ENCODE assay signal across 1 cellular context in the genomic region with DNA sequence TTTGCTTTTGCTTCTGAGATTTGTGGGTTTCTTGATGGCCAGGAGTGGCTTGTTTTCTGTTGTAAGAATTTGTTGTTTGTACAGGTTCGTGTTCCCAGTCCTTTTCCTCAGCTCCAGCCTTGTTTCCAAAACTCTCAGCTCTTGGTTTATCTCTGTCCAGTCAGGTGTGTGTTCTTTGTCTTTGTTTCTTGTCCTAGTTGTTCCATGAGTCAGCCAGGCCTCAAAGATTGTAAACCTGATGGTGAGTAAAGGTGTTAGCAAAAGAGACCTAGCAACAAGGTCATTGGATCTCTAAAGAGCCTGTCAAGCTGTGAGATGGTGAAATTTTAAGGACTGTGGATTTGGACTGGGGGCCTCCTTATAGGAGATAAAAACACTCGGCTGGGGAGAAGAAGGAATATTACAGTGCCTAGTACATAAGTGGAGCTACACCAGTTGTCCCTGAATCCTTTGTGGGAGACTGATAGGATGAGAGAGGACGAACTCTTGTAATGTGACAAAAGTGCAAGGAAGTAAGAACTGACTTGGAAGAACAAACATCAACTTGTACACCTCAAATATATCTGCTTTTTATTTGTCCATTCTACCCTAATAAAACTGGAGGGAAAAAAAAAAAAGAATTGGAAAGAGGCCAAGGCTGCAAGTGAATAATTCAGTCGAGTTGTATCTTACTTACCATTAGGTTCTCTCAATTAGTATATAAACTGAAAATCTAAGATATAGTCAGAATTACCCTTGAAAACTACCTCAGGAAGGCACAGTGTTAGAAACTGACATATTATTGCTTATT.
TF ChIP-seq lines count a peak whose summit lies in the region.

No MANE protein-coding gene starts in this region.

TF ChIP-seq in GM23338, 12 proteins besides CTCF, POLR2A, EP300 and RAD21:
- TF ChIP-seq, protein P1, sequence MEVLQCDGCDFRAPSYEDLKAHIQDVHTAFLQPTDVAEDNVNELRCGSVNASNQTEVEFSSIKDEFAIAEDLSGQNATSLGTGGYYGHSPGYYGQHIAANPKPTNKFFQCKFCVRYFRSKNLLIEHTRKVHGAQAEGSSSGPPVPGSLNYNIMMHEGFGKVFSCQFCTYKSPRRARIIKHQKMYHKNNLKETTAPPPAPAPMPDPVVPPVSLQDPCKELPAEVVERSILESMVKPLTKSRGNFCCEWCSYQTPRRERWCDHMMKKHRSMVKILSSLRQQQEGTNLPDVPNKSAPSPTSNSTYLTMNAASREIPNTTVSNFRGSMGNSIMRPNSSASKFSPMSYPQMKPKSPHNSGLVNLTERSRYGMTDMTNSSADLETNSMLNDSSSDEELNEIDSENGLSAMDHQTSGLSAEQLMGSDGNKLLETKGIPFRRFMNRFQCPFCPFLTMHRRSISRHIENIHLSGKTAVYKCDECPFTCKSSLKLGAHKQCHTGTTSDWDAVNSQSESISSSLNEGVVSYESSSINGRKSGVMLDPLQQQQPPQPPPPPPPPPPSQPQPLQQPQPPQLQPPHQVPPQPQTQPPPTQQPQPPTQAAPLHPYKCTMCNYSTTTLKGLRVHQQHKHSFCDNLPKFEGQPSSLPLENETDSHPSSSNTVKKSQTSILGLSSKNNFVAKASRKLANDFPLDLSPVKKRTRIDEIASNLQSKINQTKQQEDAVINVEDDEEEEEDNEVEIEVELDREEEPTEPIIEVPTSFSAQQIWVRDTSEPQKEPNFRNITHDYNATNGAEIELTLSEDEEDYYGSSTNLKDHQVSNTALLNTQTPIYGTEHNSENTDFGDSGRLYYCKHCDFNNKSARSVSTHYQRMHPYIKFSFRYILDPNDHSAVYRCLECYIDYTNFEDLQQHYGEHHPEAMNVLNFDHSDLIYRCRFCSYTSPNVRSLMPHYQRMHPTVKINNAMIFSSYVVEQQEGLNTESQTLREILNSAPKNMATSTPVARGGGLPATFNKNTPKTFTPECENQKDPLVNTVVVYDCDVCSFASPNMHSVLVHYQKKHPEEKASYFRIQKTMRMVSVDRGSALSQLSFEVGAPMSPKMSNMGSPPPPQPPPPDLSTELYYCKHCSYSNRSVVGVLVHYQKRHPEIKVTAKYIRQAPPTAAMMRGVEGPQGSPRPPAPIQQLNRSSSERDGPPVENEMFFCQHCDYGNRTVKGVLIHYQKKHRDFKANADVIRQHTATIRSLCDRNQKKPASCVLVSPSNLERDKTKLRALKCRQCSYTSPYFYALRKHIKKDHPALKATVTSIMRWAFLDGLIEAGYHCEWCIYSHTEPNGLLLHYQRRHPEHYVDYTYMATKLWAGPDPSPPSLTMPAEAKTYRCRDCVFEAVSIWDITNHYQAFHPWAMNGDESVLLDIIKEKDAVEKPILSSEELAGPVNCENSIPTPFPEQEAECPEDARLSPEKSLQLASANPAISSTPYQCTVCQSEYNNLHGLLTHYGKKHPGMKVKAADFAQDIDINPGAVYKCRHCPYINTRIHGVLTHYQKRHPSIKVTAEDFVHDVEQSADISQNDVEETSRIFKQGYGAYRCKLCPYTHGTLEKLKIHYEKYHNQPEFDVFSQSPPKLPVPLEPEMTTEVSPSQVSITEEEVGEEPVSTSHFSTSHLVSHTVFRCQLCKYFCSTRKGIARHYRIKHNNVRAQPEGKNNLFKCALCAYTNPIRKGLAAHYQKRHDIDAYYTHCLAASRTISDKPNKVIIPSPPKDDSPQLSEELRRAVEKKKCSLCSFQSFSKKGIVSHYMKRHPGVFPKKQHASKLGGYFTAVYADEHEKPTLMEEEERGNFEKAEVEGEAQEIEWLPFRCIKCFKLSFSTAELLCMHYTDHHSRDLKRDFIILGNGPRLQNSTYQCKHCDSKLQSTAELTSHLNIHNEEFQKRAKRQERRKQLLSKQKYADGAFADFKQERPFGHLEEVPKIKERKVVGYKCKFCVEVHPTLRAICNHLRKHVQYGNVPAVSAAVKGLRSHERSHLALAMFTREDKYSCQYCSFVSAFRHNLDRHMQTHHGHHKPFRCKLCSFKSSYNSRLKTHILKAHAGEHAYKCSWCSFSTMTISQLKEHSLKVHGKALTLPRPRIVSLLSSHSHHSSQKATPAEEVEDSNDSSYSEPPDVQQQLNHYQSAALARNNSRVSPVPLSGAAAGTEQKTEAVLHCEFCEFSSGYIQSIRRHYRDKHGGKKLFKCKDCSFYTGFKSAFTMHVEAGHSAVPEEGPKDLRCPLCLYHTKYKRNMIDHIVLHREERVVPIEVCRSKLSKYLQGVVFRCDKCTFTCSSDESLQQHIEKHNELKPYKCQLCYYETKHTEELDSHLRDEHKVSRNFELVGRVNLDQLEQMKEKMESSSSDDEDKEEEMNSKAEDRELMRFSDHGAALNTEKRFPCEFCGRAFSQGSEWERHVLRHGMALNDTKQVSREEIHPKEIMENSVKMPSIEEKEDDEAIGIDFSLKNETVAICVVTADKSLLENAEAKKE (CRISPR knock-in tag; IDR thresholded peaks at IDR 0.05): no peak
- TF ChIP-seq NANOG (IDR thresholded peaks at IDR 0.05; ENCODE audit: borderline replicate concordance): no peak
- TF ChIP-seq CREB1 (CRISPR knock-in tag; IDR thresholded peaks at IDR 0.05; ENCODE audit: low read depth): no peak
- no peak for TF ChIP-seq EZH2phosphoT487 (IDR thresholded peaks at IDR 0.05; ENCODE audit: unreplicated experiment)
- no peak for TF ChIP-seq POLR2AphosphoS5 (IDR thresholded peaks at IDR 0.05; ENCODE audit: low read depth)
- no peak for TF ChIP-seq JUNB (IDR thresholded peaks at IDR 0.05; ENCODE audit: unreplicated experiment)
- TF ChIP-seq ZNF114 (CRISPR knock-in tag; IDR thresholded peaks at IDR 0.05): no peak
- TF ChIP-seq, protein P2, sequence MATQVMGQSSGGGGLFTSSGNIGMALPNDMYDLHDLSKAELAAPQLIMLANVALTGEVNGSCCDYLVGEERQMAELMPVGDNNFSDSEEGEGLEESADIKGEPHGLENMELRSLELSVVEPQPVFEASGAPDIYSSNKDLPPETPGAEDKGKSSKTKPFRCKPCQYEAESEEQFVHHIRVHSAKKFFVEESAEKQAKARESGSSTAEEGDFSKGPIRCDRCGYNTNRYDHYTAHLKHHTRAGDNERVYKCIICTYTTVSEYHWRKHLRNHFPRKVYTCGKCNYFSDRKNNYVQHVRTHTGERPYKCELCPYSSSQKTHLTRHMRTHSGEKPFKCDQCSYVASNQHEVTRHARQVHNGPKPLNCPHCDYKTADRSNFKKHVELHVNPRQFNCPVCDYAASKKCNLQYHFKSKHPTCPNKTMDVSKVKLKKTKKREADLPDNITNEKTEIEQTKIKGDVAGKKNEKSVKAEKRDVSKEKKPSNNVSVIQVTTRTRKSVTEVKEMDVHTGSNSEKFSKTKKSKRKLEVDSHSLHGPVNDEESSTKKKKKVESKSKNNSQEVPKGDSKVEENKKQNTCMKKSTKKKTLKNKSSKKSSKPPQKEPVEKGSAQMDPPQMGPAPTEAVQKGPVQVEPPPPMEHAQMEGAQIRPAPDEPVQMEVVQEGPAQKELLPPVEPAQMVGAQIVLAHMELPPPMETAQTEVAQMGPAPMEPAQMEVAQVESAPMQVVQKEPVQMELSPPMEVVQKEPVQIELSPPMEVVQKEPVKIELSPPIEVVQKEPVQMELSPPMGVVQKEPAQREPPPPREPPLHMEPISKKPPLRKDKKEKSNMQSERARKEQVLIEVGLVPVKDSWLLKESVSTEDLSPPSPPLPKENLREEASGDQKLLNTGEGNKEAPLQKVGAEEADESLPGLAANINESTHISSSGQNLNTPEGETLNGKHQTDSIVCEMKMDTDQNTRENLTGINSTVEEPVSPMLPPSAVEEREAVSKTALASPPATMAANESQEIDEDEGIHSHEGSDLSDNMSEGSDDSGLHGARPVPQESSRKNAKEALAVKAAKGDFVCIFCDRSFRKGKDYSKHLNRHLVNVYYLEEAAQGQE (IDR thresholded peaks at IDR 0.05; ENCODE audit: unreplicated experiment): no peak
- TF ChIP-seq STAT1 (IDR thresholded peaks at IDR 0.05; ENCODE audit: unreplicated experiment): no peak
- TF ChIP-seq ZNF331 (CRISPR knock-in tag; IDR thresholded peaks at IDR 0.05; ENCODE audit: low read depth): no peak
- TF ChIP-seq, protein P3, sequence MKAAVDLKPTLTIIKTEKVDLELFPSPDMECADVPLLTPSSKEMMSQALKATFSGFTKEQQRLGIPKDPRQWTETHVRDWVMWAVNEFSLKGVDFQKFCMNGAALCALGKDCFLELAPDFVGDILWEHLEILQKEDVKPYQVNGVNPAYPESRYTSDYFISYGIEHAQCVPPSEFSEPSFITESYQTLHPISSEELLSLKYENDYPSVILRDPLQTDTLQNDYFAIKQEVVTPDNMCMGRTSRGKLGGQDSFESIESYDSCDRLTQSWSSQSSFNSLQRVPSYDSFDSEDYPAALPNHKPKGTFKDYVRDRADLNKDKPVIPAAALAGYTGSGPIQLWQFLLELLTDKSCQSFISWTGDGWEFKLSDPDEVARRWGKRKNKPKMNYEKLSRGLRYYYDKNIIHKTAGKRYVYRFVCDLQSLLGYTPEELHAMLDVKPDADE (IDR thresholded peaks at IDR 0.05): no peak
- TF ChIP-seq EZH2 (IDR thresholded peaks at IDR 0.05; ENCODE audit: low read depth, unreplicated experiment): no peak
